Comparison of ENCODE assay signal across 8 cellular contexts in genomic region chr22:33481550-33481949, GRCh38.
"Had no signal": no experiment of that assay in that cellular context is flagged by ENCODE, and none has a peak within 500 bp of the region (broad histone marks: within the 10 kb centered on the region; RNA-seq: fewer than 3 reads in every experiment).

No MANE protein-coding gene starts in this region.

- ATAC-seq: HCT116, K562 had no signal

- H3K36me3 ChIP-seq: HAP-1 had no signal

- DNase-seq: GM23248, GOT3, H7, IMR-90 had no signal

- H3K9me3 ChIP-seq: HAP-1 had no signal

- H3K27ac ChIP-seq: GM23248, HL-60 had no signal

- H3K4me3 ChIP-seq: GM23248, HAP-1, K562 had no signal
